In genomic region chr3:13540332-13540995, GRCh38 we compare ENCODE assay signal across 1 cellular context.
TF ChIP-seq lines count a peak whose summit lies in the region.

No MANE protein-coding gene starts in this region.

TF ChIP-seq in HepG2, 621 proteins besides CTCF, POLR2A, EP300 and RAD21 (continued from another document):
- TF ChIP-seq, protein P1, sequence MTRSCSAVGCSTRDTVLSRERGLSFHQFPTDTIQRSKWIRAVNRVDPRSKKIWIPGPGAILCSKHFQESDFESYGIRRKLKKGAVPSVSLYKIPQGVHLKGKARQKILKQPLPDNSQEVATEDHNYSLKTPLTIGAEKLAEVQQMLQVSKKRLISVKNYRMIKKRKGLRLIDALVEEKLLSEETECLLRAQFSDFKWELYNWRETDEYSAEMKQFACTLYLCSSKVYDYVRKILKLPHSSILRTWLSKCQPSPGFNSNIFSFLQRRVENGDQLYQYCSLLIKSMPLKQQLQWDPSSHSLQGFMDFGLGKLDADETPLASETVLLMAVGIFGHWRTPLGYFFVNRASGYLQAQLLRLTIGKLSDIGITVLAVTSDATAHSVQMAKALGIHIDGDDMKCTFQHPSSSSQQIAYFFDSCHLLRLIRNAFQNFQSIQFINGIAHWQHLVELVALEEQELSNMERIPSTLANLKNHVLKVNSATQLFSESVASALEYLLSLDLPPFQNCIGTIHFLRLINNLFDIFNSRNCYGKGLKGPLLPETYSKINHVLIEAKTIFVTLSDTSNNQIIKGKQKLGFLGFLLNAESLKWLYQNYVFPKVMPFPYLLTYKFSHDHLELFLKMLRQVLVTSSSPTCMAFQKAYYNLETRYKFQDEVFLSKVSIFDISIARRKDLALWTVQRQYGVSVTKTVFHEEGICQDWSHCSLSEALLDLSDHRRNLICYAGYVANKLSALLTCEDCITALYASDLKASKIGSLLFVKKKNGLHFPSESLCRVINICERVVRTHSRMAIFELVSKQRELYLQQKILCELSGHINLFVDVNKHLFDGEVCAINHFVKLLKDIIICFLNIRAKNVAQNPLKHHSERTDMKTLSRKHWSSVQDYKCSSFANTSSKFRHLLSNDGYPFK (CRISPR knock-in tag; IDR thresholded peaks at IDR 0.05; ENCODE audit: borderline replicate concordance) = no peak
- TF ChIP-seq, protein P2, sequence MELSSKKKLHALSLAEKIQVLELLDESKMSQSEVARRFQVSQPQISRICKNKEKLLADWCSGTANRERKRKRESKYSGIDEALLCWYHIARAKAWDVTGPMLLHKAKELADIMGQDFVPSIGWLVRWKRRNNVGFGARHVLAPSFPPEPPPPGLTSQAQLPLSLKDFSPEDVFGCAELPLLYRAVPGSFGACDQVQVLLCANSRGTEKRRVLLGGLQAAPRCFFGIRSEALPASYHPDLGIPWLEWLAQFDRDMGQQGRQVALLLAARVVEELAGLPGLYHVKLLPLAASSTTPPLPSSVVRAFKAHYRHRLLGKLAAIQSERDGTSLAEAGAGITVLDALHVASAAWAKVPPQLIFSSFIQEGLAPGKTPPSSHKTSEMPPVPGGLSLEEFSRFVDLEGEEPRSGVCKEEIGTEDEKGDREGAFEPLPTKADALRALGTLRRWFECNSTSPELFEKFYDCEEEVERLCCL (CRISPR knock-in tag; IDR thresholded peaks at IDR 0.05; ENCODE audit: borderline replicate concordance) = no peak
- TF ChIP-seq CAMTA2 (CRISPR knock-in tag; IDR thresholded peaks at IDR 0.05; ENCODE audit: borderline replicate concordance) = no peak
- no peak for TF ChIP-seq TOE1 (CRISPR knock-in tag; IDR thresholded peaks at IDR 0.05)
- no peak for TF ChIP-seq DR1 (CRISPR knock-in tag; IDR thresholded peaks at IDR 0.05)
- TF ChIP-seq RFXANK (CRISPR knock-in tag; IDR thresholded peaks at IDR 0.05) = no peak
- TF ChIP-seq SAFB2 (CRISPR knock-in tag; IDR thresholded peaks at IDR 0.05; ENCODE audit: borderline replicate concordance, low read depth) = no peak
- TF ChIP-seq MXD1 (CRISPR knock-in tag; IDR thresholded peaks at IDR 0.05) = no peak
